In genomic region chr9:124810513-124811355, GRCh38 we compare ENCODE assay signal across 10 cellular contexts. TPM values are rescaled to one million over a fixed set of nuclear protein-coding genes. Genes with fewer than 3 reads are reported as not detected.
DNase-seq lines count a peak whose midpoint lies in the region; ATAC-seq and TF ChIP-seq lines count a peak whose summit lies in the region.
"Had no signal": no experiment of that assay in that cellular context is flagged by ENCODE, and none has a peak within 500 bp of the region (broad histone marks: within the 10 kb centered on the region; RNA-seq: fewer than 3 reads in every experiment).

No MANE protein-coding gene starts in this region.

- TF ChIP-seq CTCF in AG04450 (IDR thresholded peaks at IDR 0.05; ENCODE audit: low read depth, low read length): no peak; the same call in 1 of the 2 replicates
- TF ChIP-seq CTCF in PC-9 (conservative IDR thresholded peaks at IDR 0.05): no peak
- no peak for TF ChIP-seq CTCF in activated CD8-positive, alpha-beta T cell treated with anti-CD3 and anti-CD28 coated beads for 36 hours (IDR thresholded peaks at IDR 0.05)

- H3K27ac ChIP-seq in AG04450 (ENCODE audit: low read depth, low read length) (peak overlapping the region; percentile 98), PC-9 (peak overlapping the region; percentile 94), muscle layer of colon (ENCODE audit: low read depth, low read length) (peak overlapping the region; percentile 83)
- H3K27ac ChIP-seq: ovary had no signal

- peaks cover 29% of the 10 kb centered on the region for H3F3A ChIP-seq in PC-9 (ENCODE audit: insufficient read depth, low read depth)

- H3K27me3 ChIP-seq in AG04450 (ENCODE audit: control insufficient read depth, insufficient read depth, low read length) (no peaks in the 10 kb centered on the region), PC-9 (ENCODE audit: insufficient read depth, low read depth) (no peaks in the 10 kb centered on the region), muscle layer of colon (ENCODE audit: control insufficient read depth in 1 of 2, insufficient read depth in 2 of 2, low read length in 2 of 2) (no peaks in the 10 kb centered on the region)
- H3K27me3 ChIP-seq: ovary had no signal

- H3K4me1 Mint-ChIP-seq in stimulated activated memory B cell treated with anti-CD40 and anti-IgM and Interleukin-4, amounts not matched to agents 10 μg/mL and 1 μg/mL and 100 μg/mL, for 72 hours: no peaks in the 10 kb centered on the region
- H3K4me1 Mint-ChIP-seq in activated CD8-positive, alpha-beta T cell treated with anti-CD3 and anti-CD28 coated beads for 36 hours (ENCODE audit: low read depth): no peaks in the 10 kb centered on the region

- no peak overlapping the region for H3K4me3 Mint-ChIP-seq in stimulated activated memory B cell treated with anti-CD40 and anti-IgM and Interleukin-4, amounts not matched to agents 10 μg/mL and 1 μg/mL and 100 μg/mL, for 72 hours
- H3K4me3 Mint-ChIP-seq in activated CD8-positive, alpha-beta T cell treated with anti-CD3 and anti-CD28 coated beads for 36 hours: no peak overlapping the region

- H3K9me3 ChIP-seq in AG04450 (ENCODE audit: control insufficient read depth, insufficient read depth, low read length) (peaks cover 9% of the 10 kb centered on the region; the same call in 1 of the 2 replicates), PC-9 (ENCODE audit: insufficient read depth, low read depth) (no peaks in the 10 kb centered on the region), muscle layer of colon (ENCODE audit: low read length) (no peaks in the 10 kb centered on the region)
- H3K9me3 ChIP-seq: ovary had no signal

- H3K36me3 Mint-ChIP-seq in stimulated activated memory B cell treated with anti-CD40 and anti-IgM and Interleukin-4, amounts not matched to agents 10 μg/mL and 1 μg/mL and 100 μg/mL, for 72 hours: no peaks in the 10 kb centered on the region
- no peaks in the 10 kb centered on the region for H3K36me3 Mint-ChIP-seq in activated CD8-positive, alpha-beta T cell treated with anti-CD3 and anti-CD28 coated beads for 36 hours (ENCODE audit: low read depth)

- DNase-seq in AG04450 (ENCODE audit: low read depth, low spot score) (peak; percentile 69), PC-9 (peak; percentile 84 to 87), NOMO-1 treated with DMSO at 0.1 percent for 48 hours (lab: John Stamatoyannopoulos, UW; ENCODE audit: unreplicated experiment) (no peak), left lobe of liver (ENCODE audit: low spot score) (no peak)
- DNase-seq in activated CD8-positive, alpha-beta T cell treated with anti-CD3 and anti-CD28 coated beads for 36 hours: no peak
- DNase-seq: ovary had no signal

- H3K4me3 ChIP-seq in AG04450 (ENCODE audit: low read depth, low read length) (no peak overlapping the region), PC-9 (peak overlapping the region; percentile 38; the same call in 1 of the 2 replicates), muscle layer of colon (ENCODE audit: low read depth in 1 of 2, low read length in 2 of 2) (peak overlapping the region in 1 of 2 donors; percentile 14)
- H3K4me3 ChIP-seq: ovary had no signal

- peak overlapping the region; percentile 27 for H3K9ac ChIP-seq in muscle layer of colon (ENCODE audit: low read length)

- no peak overlapping the region for H3K27ac Mint-ChIP-seq in stimulated activated memory B cell treated with anti-CD40 and anti-IgM and Interleukin-4, amounts not matched to agents 10 μg/mL and 1 μg/mL and 100 μg/mL, for 72 hours
- no peak overlapping the region for H3K27ac Mint-ChIP-seq in activated CD8-positive, alpha-beta T cell treated with anti-CD3 and anti-CD28 coated beads for 36 hours

- peaks cover 45% of the 10 kb centered on the region for H3K4me1 ChIP-seq in PC-9 (replicated peaks; ENCODE audit: insufficient read depth)
- H3K4me1 ChIP-seq in muscle layer of colon (ENCODE audit: insufficient read depth, low read length): peaks cover 41% of the 10 kb centered on the region

- no peaks in the 10 kb centered on the region for H3K9me2 ChIP-seq in PC-9 (ENCODE audit: insufficient read depth)

- CTCF ChIA-PET in AG04450 (lab: Charles Lee): interaction anchor here (0.8 to 2.2 kb wide), 5 partner anchors 33 to 42 kb away, joined by 3 to 7 read pairs (median 4); partner anchors contain the start of genes NR6A1 and WDR38
- CTCF ChIA-PET in PC-9 (lab: Charles Lee): interaction anchor here (1.1 to 1.6 kb wide), 2 partner anchors 30 to 42 kb away, joined by 3 to 9 read pairs; no protein-coding TSS in a partner anchor
- CTCF ChIA-PET in activated CD8-positive, alpha-beta T cell treated with anti-CD3 and anti-CD28 coated beads for 36 hours (lab: Charles Lee): no interaction called here

- H3K36me3 ChIP-seq in PC-9 (ENCODE audit: low read depth): no peaks in the 10 kb centered on the region
- no peaks in the 10 kb centered on the region for H3K36me3 ChIP-seq in muscle layer of colon (ENCODE audit: insufficient read depth, low read length)
- H3K36me3 ChIP-seq: ovary had no signal

- H3K9me3 Mint-ChIP-seq in stimulated activated memory B cell treated with anti-CD40 and anti-IgM and Interleukin-4, amounts not matched to agents 10 μg/mL and 1 μg/mL and 100 μg/mL, for 72 hours: no peaks in the 10 kb centered on the region
- no peaks in the 10 kb centered on the region for H3K9me3 Mint-ChIP-seq in activated CD8-positive, alpha-beta T cell treated with anti-CD3 and anti-CD28 coated beads for 36 hours

- ATAC-seq in esophagus mucosa: peak; percentile 53
- no peak for ATAC-seq in stimulated activated memory B cell treated with anti-CD40 and anti-IgM and Interleukin-4, amounts not matched to agents 10 μg/mL and 1 μg/mL and 100 μg/mL, for 72 hours
- ATAC-seq in left lobe of liver: no peak
- no peak for ATAC-seq in activated CD8-positive, alpha-beta T cell treated with anti-CD3 and anti-CD28 coated beads for 36 hours

- no peaks in the 10 kb centered on the region for H3K79me2 ChIP-seq in PC-9 (ENCODE audit: low read depth)

- H2AFZ ChIP-seq in PC-9: peak overlapping the region; percentile 76

- intact Hi-C loops in PC-9 (cut with micrococcal nuclease; ENCODE audit: unreplicated experiment): loop anchor here (1.0 kb wide), 1 partner anchor 8 kb away; no protein-coding TSS in a partner anchor
- intact Hi-C loops in activated CD8-positive, alpha-beta T cell treated with anti-CD3 and anti-CD28 coated beads for 36 hours (cut with micrococcal nuclease): no loop called here

- POLR2A ChIA-PET in AG04450 (lab: Yijun Ruan, JAX): interaction anchor here (0.6 to 3.4 kb wide), 6 partner anchors 18 to 33 kb away, joined by 3 to 27 read pairs (median 4); partner anchors contain the start of gene OLFML2A
- POLR2A ChIA-PET in PC-9 (lab: Charles Lee; ENCODE audit: unreplicated experiment): interaction anchor here (0.6 to 0.9 kb wide), 4 partner anchors 44 to 807 kb away, joined by 7 to 37 read pairs (median 15); partner anchors contain the start of gene HSPA5
- POLR2A ChIA-PET in activated CD8-positive, alpha-beta T cell treated with anti-CD3 and anti-CD28 coated beads for 36 hours (lab: Charles Lee): no interaction called here

- no peaks in the 10 kb centered on the region for H4K20me1 ChIP-seq in PC-9 (ENCODE audit: insufficient read depth)

- TSS peak; percentile 82 for BruUV-seq in PC-9 (replicated peaks; lab: Mats Ljungman, UMichigan)

- H3K27me3 Mint-ChIP-seq in stimulated activated memory B cell treated with anti-CD40 and anti-IgM and Interleukin-4, amounts not matched to agents 10 μg/mL and 1 μg/mL and 100 μg/mL, for 72 hours: no peaks in the 10 kb centered on the region
- peaks cover 2% of the 10 kb centered on the region for H3K27me3 Mint-ChIP-seq in activated CD8-positive, alpha-beta T cell treated with anti-CD3 and anti-CD28 coated beads for 36 hours

- H3K4me2 ChIP-seq in PC-9: peak overlapping the region; percentile 97

RNA-seq across cellular contexts. Expression of gene OLFML2A, which starts 33.8 kb away (rescaled TPM):
- 22.3 and 34.4 TPM in 2 replicates for polyA plus RNA-seq in AG04450 (2011; rRNA removed)
- 14.6 and 17.9 TPM in 2 replicates for polyA minus RNA-seq in AG04450 (2011; rRNA and poly(A)+ RNA removed)
- 5.7 and 9.0 TPM in 2 replicates for total RNA-seq in PC-9 (2021)
- 12.3 TPM for total RNA-seq in esophagus mucosa
- total RNA-seq in left lobe of liver: 0.35 TPM
- not detected for total RNA-seq in activated CD8-positive, alpha-beta T cell treated with anti-CD3 and anti-CD28 coated beads for 36 hours

RNA-seq across cellular contexts. Expression of gene NR6A1, which starts 39.6 kb away (rescaled TPM):
- 0.10 and 0.12 TPM in 2 replicates for polyA plus RNA-seq in AG04450 (2011; rRNA removed)
- 0.30 and 0.87 TPM in 2 replicates for polyA minus RNA-seq in AG04450 (2011; rRNA and poly(A)+ RNA removed)
- total RNA-seq in PC-9 (2021): 13.0 TPM in 2 replicates
- 1.7 TPM for total RNA-seq in esophagus mucosa
- total RNA-seq in left lobe of liver: 2.4 TPM
- total RNA-seq in activated CD8-positive, alpha-beta T cell treated with anti-CD3 and anti-CD28 coated beads for 36 hours: 1 to 10 TPM in 1 of 2 experiments, under 1 TPM in 1; 0.74 to 1.1 TPM

RNA-seq across cellular contexts. Expression of gene WDR38, which starts 42.5 kb away (rescaled TPM):
- polyA plus RNA-seq in AG04450 (2011; rRNA removed): not detected in 2 replicates
- polyA minus RNA-seq in AG04450 (2011; rRNA and poly(A)+ RNA removed): not detected in 2 replicates
- total RNA-seq in PC-9 (2021) (not detected in 2 replicates), esophagus mucosa (not detected), left lobe of liver (not detected)
- total RNA-seq in activated CD8-positive, alpha-beta T cell treated with anti-CD3 and anti-CD28 coated beads for 36 hours: not detected
- polyA plus RNA-seq: BJ, ovary had no signal

RNA-seq across cellular contexts. Expression of gene RPL35, which starts 51.0 kb away (rescaled TPM):
- polyA plus RNA-seq in AG04450 (2011; rRNA removed): 1,392 and 2,283 TPM in 2 replicates
- 210 and 338 TPM in 2 replicates for polyA minus RNA-seq in AG04450 (2011; rRNA and poly(A)+ RNA removed)
- 2,125 and 2,313 TPM in 2 replicates for total RNA-seq in PC-9 (2021)
- total RNA-seq in esophagus mucosa: 1,741 TPM
- total RNA-seq in left lobe of liver: 386 TPM
- total RNA-seq in activated CD8-positive, alpha-beta T cell treated with anti-CD3 and anti-CD28 coated beads for 36 hours: 1,000 to 10,000 TPM; 2,301 to 2,341 TPM

RNA-seq across cellular contexts. Expression of gene ARPC5L, which starts 51.2 kb away (rescaled TPM):
- 45.8 and 62.0 TPM in 2 replicates for polyA plus RNA-seq in AG04450 (2011; rRNA removed)
- polyA minus RNA-seq in AG04450 (2011; rRNA and poly(A)+ RNA removed): 17.5 and 18.3 TPM in 2 replicates
- 71.0 and 84.4 TPM in 2 replicates for total RNA-seq in PC-9 (2021)
- 59.3 TPM for total RNA-seq in esophagus mucosa
- 16.4 TPM for total RNA-seq in left lobe of liver
- 10 to 100 TPM; 72.7 to 73.9 TPM for total RNA-seq in activated CD8-positive, alpha-beta T cell treated with anti-CD3 and anti-CD28 coated beads for 36 hours

Comparison
In these comparisons a context has a peak if more than half of its experiments do, and no peak if none do; other contexts are left out.
1. DNase-seq: peak in AG04450 (single experiment) and PC-9 (2 of 2); none in NOMO-1 treated with DMSO at 0.1 percent for 48 hours (single experiment), left lobe of liver (single experiment) and activated CD8-positive, alpha-beta T cell treated with anti-CD3 and anti-CD28 coated beads for 36 hours (single experiment).
2. Peak in every context shown above with its lines, with median percentiles within 50 percentile points of each other: H3K27ac ChIP-seq.